In genomic region chr15:74400313-74400850, GRCh38 we compare ENCODE assay signal across 10 cellular contexts. TPM values are rescaled to one million over a fixed set of nuclear protein-coding genes. Genes with fewer than 3 reads are reported as not detected.
DNase-seq lines count a peak whose midpoint lies in the region; ATAC-seq and TF ChIP-seq lines count a peak whose summit lies in the region.
"Had no signal": no experiment of that assay in that cellular context is flagged by ENCODE, and none has a peak within 500 bp of the region (broad histone marks: within the 10 kb centered on the region; RNA-seq: fewer than 3 reads in every experiment).

No MANE protein-coding gene starts in this region.

- no peak overlapping the region for H3K27ac ChIP-seq in mesendoderm (ENCODE audit: low read depth, low read length)

- H3K4ac ChIP-seq in mesendoderm (ENCODE audit: low read depth, low read length): no peak overlapping the region

- peak overlapping the region; percentile 74 for H3K27ac Mint-ChIP-seq in Calu3 (ENCODE audit: unreplicated experiment)
- H3K27ac Mint-ChIP-seq in activated CD8-positive, alpha-beta T cell treated with anti-CD3 and anti-CD28 coated beads, Interleukin-2, amount 10 ng/mL, durations not matched to agents 7 days and 5 days: peak overlapping the region; percentile 81

- H3K18ac ChIP-seq in mesendoderm (ENCODE audit: low read length): no peak overlapping the region

- no peaks in the 10 kb centered on the region for H3K27me3 Mint-ChIP-seq in Calu3 (ENCODE audit: unreplicated experiment)
- no peaks in the 10 kb centered on the region for H3K27me3 Mint-ChIP-seq in activated CD8-positive, alpha-beta T cell treated with anti-CD3 and anti-CD28 coated beads, Interleukin-2, amount 10 ng/mL, durations not matched to agents 7 days and 5 days (ENCODE audit: low read depth)

- H3K4me1 ChIP-seq in mesendoderm (ENCODE audit: control insufficient read depth, low read depth, low read length): no peaks in the 10 kb centered on the region

- no peak overlapping the region for H2BK5ac ChIP-seq in mesendoderm (ENCODE audit: low read length)

- no peaks in the 10 kb centered on the region for H3K79me1 ChIP-seq in mesendoderm (ENCODE audit: low read length)

- intact Hi-C loops in Calu3 (cut with micrococcal nuclease; ENCODE audit: unreplicated experiment): no loop called here

- no peaks in the 10 kb centered on the region for H3K9me3 Mint-ChIP-seq in Calu3 (ENCODE audit: low read depth, unreplicated experiment)
- H3K9me3 Mint-ChIP-seq in activated CD8-positive, alpha-beta T cell treated with anti-CD3 and anti-CD28 coated beads, Interleukin-2, amount 10 ng/mL, durations not matched to agents 7 days and 5 days (ENCODE audit: insufficient read depth): no peaks in the 10 kb centered on the region

- peak overlapping the region; percentile 58 for H2AK5ac ChIP-seq in mesendoderm (ENCODE audit: low read length)

- no peak overlapping the region for H3K23ac ChIP-seq in mesendoderm (ENCODE audit: low read length)

- CTCF ChIA-PET in Calu3 (lab: Charles Lee): interaction anchor here (0.7 to 2.0 kb wide), 4 partner anchors 15 to 140 kb away, joined by 3 to 15 read pairs (median 4); no protein-coding TSS in a partner anchor
- CTCF ChIA-PET in activated CD8-positive, alpha-beta T cell treated with anti-CD3 and anti-CD28 coated beads, Interleukin-2, amount 10 ng/mL, durations not matched to agents 7 days and 5 days (lab: Charles Lee): interaction anchor here (1.1 to 8.6 kb wide), 9 partner anchors 11 to 234 kb away, joined by 4 to 108 read pairs (median 7); partner anchors contain the start of gene SEMA7A

- H3K79me2 ChIP-seq in mesendoderm (ENCODE audit: control insufficient read depth, insufficient read depth, low read length): no peaks in the 10 kb centered on the region

- H3K4me2 ChIP-seq in mesendoderm (ENCODE audit: low read length): no peak overlapping the region

- peaks cover 16% of the 10 kb centered on the region for H3K36me3 Mint-ChIP-seq in Calu3 (ENCODE audit: insufficient read depth, unreplicated experiment)
- H3K36me3 Mint-ChIP-seq in activated CD8-positive, alpha-beta T cell treated with anti-CD3 and anti-CD28 coated beads, Interleukin-2, amount 10 ng/mL, durations not matched to agents 7 days and 5 days (ENCODE audit: low read depth): no peaks in the 10 kb centered on the region

- no peaks in the 10 kb centered on the region for H3K36me3 ChIP-seq in mesendoderm (ENCODE audit: control insufficient read depth, insufficient read depth, low read length)
- H3K36me3 ChIP-seq: heart right ventricle had no signal

- H3K9ac ChIP-seq in mesendoderm (ENCODE audit: low read length): no peak overlapping the region

- H3K4me1 Mint-ChIP-seq in Calu3 (ENCODE audit: low read depth, unreplicated experiment): peaks cover 60% of the 10 kb centered on the region
- H3K4me1 Mint-ChIP-seq in activated CD8-positive, alpha-beta T cell treated with anti-CD3 and anti-CD28 coated beads, Interleukin-2, amount 10 ng/mL, durations not matched to agents 7 days and 5 days (ENCODE audit: low read depth): peaks cover 88% of the 10 kb centered on the region

- no CpG with 5 or more reads among the region's 10 CpGs for WGBS in mesendoderm (ENCODE audit: extremely low coverage, insufficient coverage, low lambda C conversion rate)

- no peak overlapping the region for H3K56ac ChIP-seq in mesendoderm (ENCODE audit: low read length)

- no TSS peak for BruUV-seq in Calu3 (replicated peaks; lab: Mats Ljungman, UMichigan)

- DNase-seq in Calu3: no peak
- peak; percentile 71 for DNase-seq in HT1080 (ENCODE audit: low read depth)
- DNase-seq in activated CD8-positive, alpha-beta T cell treated with anti-CD3 and anti-CD28 coated beads, Interleukin-2, amount 10 ng/mL, durations not matched to agents 7 days and 5 days: peak; percentile 69
- DNase-seq in mesendoderm: no peak
- no peak for DNase-seq in HuH-7 (ENCODE audit: low spot score)
- no peak for DNase-seq in AG08396 (ENCODE audit: low spot score)
- DNase-seq in DMS53 (lab: John Stamatoyannopoulos, UW): no peak
- DNase-seq: dermis blood vessel endothelial cell, heart right ventricle had no signal

- H3K4me3 Mint-ChIP-seq in Calu3 (ENCODE audit: low read depth, unreplicated experiment): no peak overlapping the region
- H3K4me3 Mint-ChIP-seq in activated CD8-positive, alpha-beta T cell treated with anti-CD3 and anti-CD28 coated beads, Interleukin-2, amount 10 ng/mL, durations not matched to agents 7 days and 5 days: peak overlapping the region; percentile 53

- no peak overlapping the region for H2BK15ac ChIP-seq in mesendoderm (replicated peaks; ENCODE audit: low read depth)

- POLR2A ChIA-PET in activated CD8-positive, alpha-beta T cell treated with anti-CD3 and anti-CD28 coated beads, Interleukin-2, amount 10 ng/mL, durations not matched to agents 7 days and 5 days (lab: Charles Lee): interaction anchor here (0.7 to 4.9 kb wide), 9 partner anchors 10 to 141 kb away, joined by 3 to 55 read pairs (median 6); partner anchors contain the start of genes ARID3B, SEMA7A and UBL7

- ATAC-seq in activated CD8-positive, alpha-beta T cell treated with anti-CD3 and anti-CD28 coated beads, Interleukin-2, amount 10 ng/mL, durations not matched to agents 7 days and 5 days: peak; percentile 31
- ATAC-seq in GM21529 (IDR thresholded peaks at IDR 0.05; ENCODE audit: unreplicated experiment): no peak

- H4K8ac ChIP-seq in mesendoderm (ENCODE audit: low read depth, low read length): no peak overlapping the region

- no peaks in the 10 kb centered on the region for H3K27me3 ChIP-seq in mesendoderm (ENCODE audit: insufficient read depth, low read length, poor library complexity)

- H2BK120ac ChIP-seq in mesendoderm (ENCODE audit: low read depth, low read length): no peak overlapping the region

- no peak for TF ChIP-seq CTCF in Calu3 (IDR thresholded peaks at IDR 0.05; ENCODE audit: unreplicated experiment)

- no peak overlapping the region for H4K5ac ChIP-seq in mesendoderm (ENCODE audit: low read length)

- H3K4me3 ChIP-seq in mesendoderm (ENCODE audit: low read length): no peak overlapping the region
- H3K4me3 ChIP-seq: heart right ventricle had no signal

RNA-seq across cellular contexts. Expression of gene CYP11A1, which starts 32.9 kb away (rescaled TPM):
- not detected in 2 replicates for total RNA-seq in Calu3 (2022)
- 0.80 and 0.87 TPM in 2 replicates for total RNA-seq in HT1080 (2014; rRNA removed; shearing (Covaris generic))
- 0.53 and 1.2 TPM in 2 replicates for polyA plus RNA-seq in HT1080 (2015; cell fraction: cytosol; rRNA removed)
- 0.77 TPM in 1 of 2 replicates, not detected in the other for polyA plus RNA-seq in HT1080 (2015; cell fraction: nucleus; rRNA removed)
- not detected for total RNA-seq in activated CD8-positive, alpha-beta T cell treated with anti-CD3 and anti-CD28 coated beads, Interleukin-2, amount 10 ng/mL, durations not matched to agents 7 days and 5 days
- 2.5 TPM for polyA plus RNA-seq in mesendoderm (2013, experiment 1 of 2)
- polyA plus RNA-seq in mesendoderm (2013, experiment 2 of 2): 2.9 TPM
- total RNA-seq: dermis blood vessel endothelial cell had no signal

RNA-seq across cellular contexts. Expression of gene SEMA7A, which starts 33.4 kb away (rescaled TPM):
- total RNA-seq in Calu3 (2022): 67.6 and 74.8 TPM in 2 replicates
- total RNA-seq in HT1080 (2014; rRNA removed; shearing (Covaris generic)): 197 and 212 TPM in 2 replicates
- polyA plus RNA-seq in HT1080 (2015; cell fraction: cytosol; rRNA removed): 274 and 278 TPM in 2 replicates
- 809 and 822 TPM in 2 replicates for polyA plus RNA-seq in HT1080 (2015; cell fraction: nucleus; rRNA removed)
- total RNA-seq in activated CD8-positive, alpha-beta T cell treated with anti-CD3 and anti-CD28 coated beads, Interleukin-2, amount 10 ng/mL, durations not matched to agents 7 days and 5 days: 10 to 100 TPM; 16.1 to 16.9 TPM
- polyA plus RNA-seq in mesendoderm (2013, experiment 1 of 2): 9.6 TPM
- 10.6 TPM for polyA plus RNA-seq in mesendoderm (2013, experiment 2 of 2)

Comparison
In these comparisons a context has a peak if more than half of its experiments do, and no peak if none do; other contexts are left out.
1. DNase-seq: peak in HT1080 (single experiment) and activated CD8-positive, alpha-beta T cell treated with anti-CD3 and anti-CD28 coated beads, Interleukin-2, amount 10 ng/mL, durations not matched to agents 7 days and 5 days (single experiment); none in Calu3 (single experiment), mesendoderm (single experiment), HuH-7 (single experiment), AG08396 (single experiment) and DMS53 (single experiment).